ENCODE assay signal across 16 cellular contexts in the genomic region with DNA sequence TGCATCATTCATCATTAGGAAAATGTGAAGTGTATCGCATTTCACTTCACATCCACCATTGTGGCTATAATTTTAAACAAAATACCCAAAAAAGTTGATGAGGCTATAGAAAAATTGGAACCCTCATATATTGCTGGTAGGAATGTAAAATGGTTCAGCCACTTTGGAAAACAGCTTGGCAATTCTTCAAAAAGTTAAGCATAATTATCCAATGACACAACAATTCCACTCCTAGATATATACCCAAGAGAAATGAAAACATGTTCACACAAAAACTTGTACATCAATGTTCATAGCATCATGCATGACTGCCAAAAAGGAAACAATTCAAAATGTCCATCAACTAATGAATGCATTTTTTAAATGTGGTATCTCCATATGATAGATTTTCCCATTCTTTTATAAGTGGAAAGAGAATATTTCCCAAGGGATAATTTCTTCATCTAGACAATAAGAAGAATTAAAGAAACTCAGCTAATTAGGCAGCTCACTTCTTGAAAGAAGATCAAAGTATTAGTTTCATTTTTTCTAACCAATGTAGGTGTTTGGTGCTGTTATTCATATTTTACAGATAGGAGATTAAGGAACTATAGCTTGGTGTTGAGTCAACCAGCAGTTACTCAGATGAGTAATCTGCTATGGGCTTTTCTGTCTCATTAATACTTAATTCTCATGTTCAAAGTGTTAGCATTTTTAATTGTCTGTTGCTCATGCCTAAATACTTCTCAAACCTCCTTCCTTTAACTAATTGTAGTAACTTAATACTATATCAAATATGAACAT. TPM values are rescaled to one million over a fixed set of nuclear protein-coding genes. Genes with fewer than 3 reads are reported as not detected.
A peak's percentile ranks its signal among the peaks of the same experiment; 100 is the strongest.
DNase-seq lines count a peak whose midpoint lies in the region; ATAC-seq, FAIRE-seq and TF ChIP-seq lines count a peak whose summit lies in the region.
"Had no signal": no experiment of that assay in that cellular context is flagged by ENCODE, and none has a peak within 500 bp of the region (broad histone marks: within the 10 kb centered on the region; RNA-seq: fewer than 3 reads in every experiment).

No MANE protein-coding gene starts in this region.

- no peak overlapping the region for H3K14ac ChIP-seq in mesenchymal stem cell (ENCODE audit: low read length in 2 of 2)

- no peak overlapping the region for H3K18ac ChIP-seq in mesenchymal stem cell (ENCODE audit: low read depth in 1 of 2, low read length in 2 of 2)

- H3K4me2 ChIP-seq in mesenchymal stem cell (ENCODE audit: low read length, poor library complexity, severe bottlenecking), result no peak overlapping the region

- CTCF ChIA-PET in Calu3 (lab: Charles Lee), result interaction anchor here (0.6 kb wide), 1 partner anchor 215 kb away, joined by 3 read pairs; no protein-coding TSS in a partner anchor

- H3K27ac ChIP-seq in mesenchymal stem cell (ENCODE audit: low read length, poor library complexity, severe bottlenecking), result no peak overlapping the region
- H3K27ac ChIP-seq: heart right ventricle, SJCRH30, thyroid gland had no signal

- FAIRE-seq in GM18507 (lab: Jason Lieb, UNC), result peak; percentile 50

- H2AFZ ChIP-seq in mesenchymal stem cell (ENCODE audit: low read depth, low read length), result no peak overlapping the region

- H3K9ac ChIP-seq in mesenchymal stem cell (ENCODE audit: low read length), result no peak overlapping the region

- no peak overlapping the region for H2BK120ac ChIP-seq in mesenchymal stem cell (ENCODE audit: low read depth, low read length)

- intact Hi-C loops in Calu3 (cut with micrococcal nuclease; ENCODE audit: unreplicated experiment), result no loop called here

- H2BK5ac ChIP-seq in mesenchymal stem cell (ENCODE audit: low read depth, low read length, poor library complexity, severe bottlenecking), result no peak overlapping the region

- H3K4me3 ChIP-seq in epithelial cell of esophagus (ENCODE audit: low read length) (no peak overlapping the region), mesenchymal stem cell (ENCODE audit: insufficient read depth in 1 of 2, low read depth in 1 of 2, low read length in 2 of 2) (no peak overlapping the region)
- H3K4me3 ChIP-seq: heart right ventricle, SJCRH30, thyroid gland had no signal

- no peak overlapping the region for H2BK15ac ChIP-seq in mesenchymal stem cell (ENCODE audit: low read depth, poor library complexity, severe bottlenecking)

- H4K8ac ChIP-seq in mesenchymal stem cell (ENCODE audit: low read length), result no peak overlapping the region

- TF ChIP-seq CTCF in epithelial cell of esophagus (IDR thresholded peaks at IDR 0.05; ENCODE audit: insufficient read depth, low read depth, low read length, missing control alignments) (no peak), Calu3 (IDR thresholded peaks at IDR 0.05; ENCODE audit: unreplicated experiment) (no peak)

- no peaks in the 10 kb centered on the region for H3K27me3 Mint-ChIP-seq in Calu3 (ENCODE audit: unreplicated experiment)
- H3K27me3 Mint-ChIP-seq: activated naive CD4-positive, alpha-beta T cell treated with anti-CD3 and anti-CD28 coated beads, Interleukin-2, amount 10 ng/mL, durations not matched to agents 7 days and 5 days; dendritic cell treated with granulocyte-macrophage colony-stimulating factor and Interleukin-4, amounts not matched to agents 40 ng/mL and 50 ng/mL, for 4 days had no signal

- H3K9me3 Mint-ChIP-seq in Calu3 (ENCODE audit: low read depth, unreplicated experiment), result peaks cover 8% of the 10 kb centered on the region

- H3K27ac Mint-ChIP-seq in Calu3 (ENCODE audit: unreplicated experiment), result no peak overlapping the region
- H3K27ac Mint-ChIP-seq: dendritic cell treated with granulocyte-macrophage colony-stimulating factor and Interleukin-4, amounts not matched to agents 40 ng/mL and 50 ng/mL, for 4 days had no signal

- peaks cover 5% of the 10 kb centered on the region for H3K9me3 ChIP-seq in mesenchymal stem cell (ENCODE audit: control insufficient read depth, low read length)
- H3K9me3 ChIP-seq: thyroid gland had no signal

- H3K4me1 Mint-ChIP-seq in Calu3 (ENCODE audit: low read depth, unreplicated experiment), result no peaks in the 10 kb centered on the region
- H3K4me1 Mint-ChIP-seq: activated naive CD4-positive, alpha-beta T cell treated with anti-CD3 and anti-CD28 coated beads, Interleukin-2, amount 10 ng/mL, durations not matched to agents 7 days and 5 days had no signal

- H3K4ac ChIP-seq in mesenchymal stem cell (ENCODE audit: low read depth in 1 of 2, low read length in 2 of 2), result no peak overlapping the region

- peaks cover 0 to 15% of the 10 kb centered on the region in 2 experiments for H3K36me3 ChIP-seq in mesenchymal stem cell (ENCODE audit: control insufficient read depth in 1 of 2, insufficient read depth in 2 of 2, low read depth in 1 of 2, low read length in 2 of 2)
- H3K36me3 ChIP-seq: thyroid gland had no signal

- no peak overlapping the region for H3K4me3 Mint-ChIP-seq in Calu3 (ENCODE audit: low read depth, unreplicated experiment)
- H3K4me3 Mint-ChIP-seq: activated naive CD4-positive, alpha-beta T cell treated with anti-CD3 and anti-CD28 coated beads, Interleukin-2, amount 10 ng/mL, durations not matched to agents 7 days and 5 days; dendritic cell treated with granulocyte-macrophage colony-stimulating factor and Interleukin-4, amounts not matched to agents 40 ng/mL and 50 ng/mL, for 4 days had no signal

- no peaks in the 10 kb centered on the region for H3K27me3 ChIP-seq in mesenchymal stem cell (ENCODE audit: control insufficient read depth in 1 of 2, insufficient read depth in 1 of 2, low read length in 2 of 2)
- H3K27me3 ChIP-seq: heart right ventricle, SJCRH30, thyroid gland had no signal

- no peak overlapping the region for H2AK5ac ChIP-seq in mesenchymal stem cell (ENCODE audit: low read length, severe bottlenecking)

- H4K91ac ChIP-seq in mesenchymal stem cell (ENCODE audit: low read length), result no peak overlapping the region

- no peak overlapping the region for H2BK12ac ChIP-seq in mesenchymal stem cell (ENCODE audit: low read length in 2 of 2)

- peaks cover 7% of the 10 kb centered on the region for H3K79me1 ChIP-seq in mesenchymal stem cell (replicated peaks; ENCODE audit: low read length, poor library complexity, severe bottlenecking)

- peaks cover 16% of the 10 kb centered on the region for H3K36me3 Mint-ChIP-seq in Calu3 (ENCODE audit: insufficient read depth, unreplicated experiment)

- H3K4me1 ChIP-seq in mesenchymal stem cell (ENCODE audit: control insufficient read depth, insufficient read depth, low read depth, low read length), result no peaks in the 10 kb centered on the region
- H3K4me1 ChIP-seq: heart right ventricle, SJCRH30, thyroid gland had no signal

- no peak overlapping the region for H3K23ac ChIP-seq in mesenchymal stem cell (ENCODE audit: low read length in 2 of 2)

- WGBS in mesenchymal stem cell, result no CpG with 5 or more reads among the region's 1 CpG

- BruUV-seq in Calu3 (replicated peaks; lab: Mats Ljungman, UMichigan), result no TSS peak

- ATAC-seq in GM21381 (IDR thresholded peaks at IDR 0.05; ENCODE audit: unreplicated experiment) (peak; percentile 69), HG03103 (IDR thresholded peaks at IDR 0.05; ENCODE audit: low read depth, unreplicated experiment) (peak; percentile 76), GM21367 (IDR thresholded peaks at IDR 0.05; ENCODE audit: unreplicated experiment) (no peak)
- ATAC-seq: heart right ventricle had no signal

- DNase-seq in GM18507 (ENCODE audit: extremely low spot score, insufficient read length, low read depth) (no peak), epithelial cell of esophagus (ENCODE audit: low read depth) (peak; percentile 65), NCI-H187 treated with DMSO at 0.1 percent for 48 hours (lab: John Stamatoyannopoulos, UW) (no peak), mesenchymal stem cell (no peak), Calu3 (no peak)
- DNase-seq: activated CD4-positive, CD25-positive, alpha-beta regulatory T cell; activated naive CD4-positive, alpha-beta T cell treated with anti-CD3 and anti-CD28 coated beads, Interleukin-2, amount 10 ng/mL, durations not matched to agents 7 days and 5 days; heart right ventricle; NCI-H524; SJCRH30; thyroid gland had no signal

RNA-seq across cellular contexts. Expression of gene YEATS4, which starts 32.8 kb away (rescaled TPM):
- 6.5 TPM for polyA plus RNA-seq in mesenchymal stem cell (2013, experiment 1 of 2)
- 7.7 TPM for polyA plus RNA-seq in mesenchymal stem cell (2013, experiment 2 of 2)
- 34.9 and 38.9 TPM in 2 replicates for total RNA-seq in Calu3 (2022)

RNA-seq across cellular contexts. Expression of gene LYZ, which starts 44.2 kb away (rescaled TPM):
- 0.04 TPM for polyA plus RNA-seq in mesenchymal stem cell (2013, experiment 1 of 2)
- 0.03 TPM for polyA plus RNA-seq in mesenchymal stem cell (2013, experiment 2 of 2)
- total RNA-seq in Calu3 (2022), result 353 and 392 TPM in 2 replicates
- total RNA-seq: M059J, SJCRH30 had no signal
